9 cellular contexts compared by ENCODE assay signal in genomic region chr20:33767100-33767499, GRCh38. TPM values are rescaled to one million over a fixed set of nuclear protein-coding genes. Genes with fewer than 3 reads are reported as not detected.
"Had no signal": no experiment of that assay in that cellular context is flagged by ENCODE, and none has a peak within 500 bp of the region (broad histone marks: within the 10 kb centered on the region; RNA-seq: fewer than 3 reads in every experiment).

No MANE protein-coding gene starts in this region.

- H2AFZ ChIP-seq: GM23248 had no signal

- H3K27ac ChIP-seq: GM23248, HL-60 had no signal

- H3K4me3 ChIP-seq: GM23248 had no signal

- DNase-seq: GM23248, GOT3, H9, HFFc6, KG1 had no signal

- FAIRE-seq: H54, HepG2 had no signal

- H3K9ac ChIP-seq: GM23248 had no signal

- ATAC-seq: HCT116 had no signal

RNA-seq across cellular contexts. Expression of gene PXMP4, which starts 47.0 kb away (rescaled TPM):
- total RNA-seq: HepG2 had no signal
- polyA plus RNA-seq: HepG2 had no signal
